ENCODE assay signal across 10 cellular contexts in genomic region chr17:68182940-68183551, GRCh38.
DNase-seq lines count a peak whose midpoint lies in the region; TF ChIP-seq lines count a peak whose summit lies in the region.
"Had no signal": no experiment of that assay in that cellular context is flagged by ENCODE, and none has a peak within 500 bp of the region (broad histone marks: within the 10 kb centered on the region; RNA-seq: fewer than 3 reads in every experiment).

No MANE protein-coding gene starts in this region.

- no peak overlapping the region for H3K27ac ChIP-seq in esophagus muscularis mucosa (replicated peaks in 1 of 4)
- H3K27ac ChIP-seq in right atrium auricular region = no peak overlapping the region

- H3K79me2 ChIP-seq in Loucy (ENCODE audit: insufficient read depth, low read length) = peaks cover 53% of the 10 kb centered on the region

- no peak overlapping the region for H2AFZ ChIP-seq in Loucy (ENCODE audit: low read length)

- H3K4me3 ChIP-seq in Loucy (ENCODE audit: low read length, poor library complexity, severe bottlenecking) (peak overlapping the region; percentile 83), esophagus muscularis mucosa (no peak overlapping the region), right atrium auricular region (no peak overlapping the region)
- H3K4me3 ChIP-seq: lung had no signal

- peak overlapping the region; percentile 90 for H3K4me2 ChIP-seq in Loucy (ENCODE audit: low read depth, low read length, poor library complexity, severe bottlenecking)

- no peak for TF ChIP-seq EP300 in esophagus muscularis mucosa (IDR thresholded peaks at IDR 0.05)

- H3F3A ChIP-seq in Loucy (ENCODE audit: low read depth) = no peaks in the 10 kb centered on the region

- no peaks in the 10 kb centered on the region for H3K27me3 ChIP-seq in Loucy (ENCODE audit: insufficient read depth, low read length, poor library complexity, severe bottlenecking)
- no peaks in the 10 kb centered on the region for H3K27me3 ChIP-seq in esophagus muscularis mucosa
- H3K27me3 ChIP-seq in right atrium auricular region = no peaks in the 10 kb centered on the region
- H3K27me3 ChIP-seq: upper lobe of left lung had no signal

- H4K20me1 ChIP-seq in Loucy (ENCODE audit: insufficient read depth, low read length, poor library complexity, severe bottlenecking) = no peaks in the 10 kb centered on the region

- intact Hi-C loops in esophagus muscularis mucosa (cut with DNase I) = no loop called here

- peak; percentile 70 for DNase-seq in activated T-helper 9 cell treated with anti-CD3 and anti-CD28 coated beads, Interleukin-2, amount 50 U/mL, for 16 hours (ENCODE audit: low read depth)
- peak; percentile 65 for DNase-seq in stimulated activated CD4-positive, alpha-beta T cell treated with anti-CD3 and anti-CD28 coated beads, Interleukin-1b, Interleukin-23, amount 100 ng/mL, for 48 hours
- no peak for DNase-seq in HCEC 1CT
- no peak for DNase-seq in putamen (ENCODE audit: low spot score)
- DNase-seq in esophagus muscularis mucosa (ENCODE audit: extremely low spot score) = no peak
- no peak for DNase-seq in right atrium auricular region (ENCODE audit: low spot score)
- DNase-seq: upper lobe of left lung had no signal

- TF ChIP-seq CTCF in Loucy (conservative IDR thresholded peaks at IDR 0.05; ENCODE audit: low read length) (no peak), esophagus muscularis mucosa (IDR thresholded peaks at IDR 0.05) (no peak), right atrium auricular region (IDR thresholded peaks at IDR 0.05) (no peak)

- TF ChIP-seq POLR2A in GM19099 (IDR thresholded peaks at IDR 0.05; ENCODE audit: extremely low read depth, insufficient read length, low read depth) (peak; percentile 27), esophagus muscularis mucosa (IDR thresholded peaks at IDR 0.05; ENCODE audit: low read depth) (no peak)

- H3K9me3 ChIP-seq in Loucy (ENCODE audit: insufficient read depth, low read depth, low read length) (no peaks in the 10 kb centered on the region), esophagus muscularis mucosa (no peaks in the 10 kb centered on the region), right atrium auricular region (no peaks in the 10 kb centered on the region)
- H3K9me3 ChIP-seq: upper lobe of left lung had no signal

- no peaks in the 10 kb centered on the region for H3K9me2 ChIP-seq in Loucy (replicated peaks; ENCODE audit: low read depth, low read length)

- WGBS in esophagus muscularis mucosa = 80% methylated on average over 12 of the region's 12 CpGs

- peaks cover 49% of the 10 kb centered on the region for H3K4me1 ChIP-seq in Loucy (ENCODE audit: insufficient read depth, low read length, poor library complexity, severe bottlenecking)
- no peaks in the 10 kb centered on the region for H3K4me1 ChIP-seq in esophagus muscularis mucosa
- H3K4me1 ChIP-seq in right atrium auricular region = no peaks in the 10 kb centered on the region
- H3K4me1 ChIP-seq: upper lobe of left lung had no signal

- H3K36me3 ChIP-seq in Loucy (ENCODE audit: insufficient read depth, low read length) (no peaks in the 10 kb centered on the region), esophagus muscularis mucosa (no peaks in the 10 kb centered on the region), right atrium auricular region (no peaks in the 10 kb centered on the region)
- H3K36me3 ChIP-seq: upper lobe of left lung had no signal

- H3K9ac ChIP-seq in Loucy (ENCODE audit: low read depth, low read length, poor library complexity, severe bottlenecking) = peak overlapping the region; percentile 78

Comparison
In these comparisons a context has a peak if more than half of its experiments do, and no peak if none do; other contexts are left out.
1. DNase-seq: peak in activated T-helper 9 cell treated with anti-CD3 and anti-CD28 coated beads, Interleukin-2, amount 50 U/mL, for 16 hours (single experiment) and stimulated activated CD4-positive, alpha-beta T cell treated with anti-CD3 and anti-CD28 coated beads, Interleukin-1b, Interleukin-23, amount 100 ng/mL, for 48 hours (single experiment); none in HCEC 1CT (single experiment), putamen (single experiment), esophagus muscularis mucosa (single experiment) and right atrium auricular region (single experiment).